In the genomic region with DNA sequence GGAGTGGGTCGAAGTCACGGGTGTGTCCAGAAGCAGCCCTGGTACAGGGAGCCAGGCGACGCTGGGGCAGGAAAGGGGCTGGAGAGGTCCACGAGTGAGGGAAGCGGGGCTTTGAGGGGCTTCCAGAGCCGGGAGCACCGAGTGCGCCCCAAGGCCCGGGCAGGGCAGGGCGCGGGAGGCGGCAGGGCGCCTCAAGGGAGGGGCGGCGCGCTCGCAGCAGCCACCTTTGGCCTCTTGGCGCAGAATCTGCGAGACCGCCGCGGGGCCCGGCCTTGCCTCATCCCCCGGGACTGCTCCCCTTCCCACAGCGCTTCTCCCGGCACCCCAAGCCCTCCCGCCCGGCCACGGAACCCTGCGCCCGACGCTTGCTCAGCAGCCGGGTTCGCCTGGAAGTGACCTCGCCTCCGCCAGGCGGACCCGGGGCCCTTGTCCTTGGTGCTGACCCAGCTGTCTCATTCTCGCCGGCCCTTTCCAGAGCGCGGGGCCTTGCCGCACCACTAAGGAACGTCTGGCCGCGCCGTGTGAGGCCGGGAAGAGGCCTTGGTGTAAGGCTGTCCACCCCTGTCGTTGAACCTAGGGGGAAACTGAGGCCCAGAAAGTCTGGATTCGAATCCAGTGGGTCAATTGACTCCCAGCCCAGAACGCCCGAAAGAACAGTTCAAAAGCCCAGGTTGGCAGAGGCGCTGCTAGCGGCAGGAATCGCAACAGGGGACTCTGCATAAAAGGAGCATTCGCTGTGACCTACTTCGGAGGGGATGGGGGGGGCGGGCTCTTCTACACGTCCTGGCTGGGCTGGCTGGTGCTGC, we compare ENCODE assay signal across 8 cellular contexts. TPM values are rescaled to one million over a fixed set of nuclear protein-coding genes. Genes with fewer than 3 reads are reported as not detected.
DNase-seq lines count a peak whose midpoint lies in the region; ATAC-seq and TF ChIP-seq lines count a peak whose summit lies in the region.

No MANE protein-coding gene starts in this region.

- no peaks in the 10 kb centered on the region for H4K20me1 ChIP-seq in PC-9 (ENCODE audit: insufficient read depth)

- under 1% methylated on average over 59 of the region's 60 CpGs for WGBS in prostate gland

- TF ChIP-seq POLR2A in prostate gland (IDR thresholded peaks at IDR 0.05) = no peak

- POLR2A ChIA-PET in PC-9 (lab: Charles Lee; ENCODE audit: unreplicated experiment) = no interaction called here

- peak overlapping the region; percentile 86 for H2AFZ ChIP-seq in PC-9

- CTCF ChIA-PET in PC-9 (lab: Charles Lee) = interaction anchor here (0.6 kb wide), 1 partner anchor 1843 kb away, joined by 3 read pairs; no protein-coding TSS in a partner anchor

- H3K27ac ChIP-seq in PC-9 = no peak overlapping the region
- H3K27ac ChIP-seq in angular gyrus (ENCODE audit: low read depth, low read length) = peak overlapping the region; percentile 59
- no peak overlapping the region for H3K27ac ChIP-seq in prostate gland

- peak overlapping the region; percentile 96 for H3K4me2 ChIP-seq in PC-9

- DNase-seq in AG08396 (ENCODE audit: low spot score) = peak; percentile 89
- peak in 1 of 2 experiments; percentile 43 for DNase-seq in PC-9
- peak; percentile 69 for DNase-seq in left ventricle myocardium superior
- DNase-seq in prostate gland (ENCODE audit: low spot score) = peak; percentile 14

- TF ChIP-seq CTCF in PC-9 (conservative IDR thresholded peaks at IDR 0.05) (no peak), prostate gland (IDR thresholded peaks at IDR 0.05) (peak in 1 of 4 experiments; percentile 9)

- no peaks in the 10 kb centered on the region for H3K79me2 ChIP-seq in PC-9 (ENCODE audit: low read depth)

- H3F3A ChIP-seq in PC-9 (ENCODE audit: insufficient read depth, low read depth) = no peaks in the 10 kb centered on the region; the same call in none of the 2 replicates

- no peaks in the 10 kb centered on the region for H3K36me3 ChIP-seq in PC-9 (ENCODE audit: low read depth)
- H3K36me3 ChIP-seq in prostate gland = no peaks in the 10 kb centered on the region

- H3K9me3 ChIP-seq in PC-9 (ENCODE audit: insufficient read depth, low read depth) (no peaks in the 10 kb centered on the region), prostate gland (no peaks in the 10 kb centered on the region)

- ATAC-seq in GM18511 (IDR thresholded peaks at IDR 0.05; ENCODE audit: unreplicated experiment) = peak; percentile 29
- ATAC-seq in HG03039 (IDR thresholded peaks at IDR 0.05; ENCODE audit: unreplicated experiment) = peak; percentile 26
- peak; percentile 93 for ATAC-seq in left ventricle myocardium superior
- ATAC-seq in GM18517 (IDR thresholded peaks at IDR 0.05; ENCODE audit: unreplicated experiment) = no peak

- H3K4me3 ChIP-seq in PC-9 = peak overlapping the region; percentile 58
- peak overlapping the region; percentile 28 to 41 for H3K4me3 ChIP-seq in prostate gland

- BruUV-seq in PC-9 (replicated peaks; lab: Mats Ljungman, UMichigan) = no TSS peak

- H3K27me3 ChIP-seq in PC-9 (ENCODE audit: insufficient read depth, low read depth) (peaks cover 13% of the 10 kb centered on the region), prostate gland (replicated peaks; ENCODE audit: insufficient read depth) (peaks cover 4% of the 10 kb centered on the region)

- H3K9me2 ChIP-seq in PC-9 (ENCODE audit: insufficient read depth) = no peaks in the 10 kb centered on the region

- intact Hi-C loops in PC-9 (cut with micrococcal nuclease; ENCODE audit: unreplicated experiment) (loop anchor here (5.0 to 10.0 kb wide), 3 partner anchors 130 to 1030 kb away; no protein-coding TSS in a partner anchor), left ventricle myocardium superior (cut with micrococcal nuclease) (no loop called here), prostate gland (cut with DNase I) (no loop called here)

- 0 out of 2 replicates have a peak, but pooled peaks cover 7% of the 10 kb centered on the region for H3K4me1 ChIP-seq in PC-9 (replicated peaks; ENCODE audit: insufficient read depth)
- no peaks in the 10 kb centered on the region for H3K4me1 ChIP-seq in prostate gland (replicated peaks)

RNA-seq across cellular contexts. Expression of a gene that starts 0.6 kb away (rescaled TPM):
- total RNA-seq in PC-9 (2021) (0.28 and 0.58 TPM in 2 replicates), left ventricle myocardium superior (1.6 TPM), prostate gland (1 to 10 TPM; 2.6 to 6.0 TPM)
